ENCODE assay signal across 9 cellular contexts in the genomic region with DNA sequence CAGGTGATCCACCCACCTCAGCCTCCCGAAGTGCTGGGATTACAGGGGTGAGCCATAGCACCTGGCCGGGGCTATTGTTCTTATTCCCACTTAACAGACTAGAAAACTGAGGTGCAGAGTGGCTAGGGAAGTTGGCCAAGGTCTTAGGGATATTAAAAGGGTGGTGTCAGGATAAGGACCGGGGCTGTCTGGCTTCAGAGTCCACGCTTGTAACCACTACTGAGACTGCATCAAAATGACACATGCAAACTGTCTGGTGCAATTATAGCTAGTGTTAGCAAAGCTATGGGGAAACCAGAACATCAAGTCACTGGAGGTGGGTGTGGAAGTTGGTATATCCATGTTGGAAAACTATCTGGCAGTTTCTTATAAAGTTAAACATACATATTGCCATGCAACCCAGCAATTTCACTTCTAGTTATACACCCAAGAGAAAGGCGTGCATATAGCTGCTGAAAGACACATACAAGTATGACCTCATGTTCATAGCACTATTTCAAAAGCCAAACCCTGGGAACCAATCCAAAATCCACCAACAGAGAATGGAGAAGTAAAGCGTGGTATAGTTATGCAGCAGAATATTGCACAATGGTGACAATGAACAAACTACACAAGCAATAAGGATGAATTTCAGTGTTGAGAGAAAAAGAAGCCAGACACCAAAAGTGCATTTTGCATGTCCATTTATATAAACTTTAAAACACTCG. TPM values are rescaled to one million over a fixed set of nuclear protein-coding genes. Genes with fewer than 3 reads are reported as not detected.
A peak's percentile ranks its signal among the peaks of the same experiment; 100 is the strongest.
DNase-seq lines count a peak whose midpoint lies in the region; ATAC-seq lines count a peak whose summit lies in the region.
"Had no signal": no experiment of that assay in that cellular context is flagged by ENCODE, and none has a peak within 500 bp of the region (broad histone marks: within the 10 kb centered on the region; RNA-seq: fewer than 3 reads in every experiment).

No MANE protein-coding gene starts in this region.

- H3K4me1 Mint-ChIP-seq in activated T-helper 1 cell treated with anti-CD3 and anti-CD28 coated beads, Interleukin-12 subunit alpha, Interleukin-12 subunit beta, Interleukin-2, Interleukin-4 antibody, amounts not matched to agents 30 ng/mL and 10 ng/mL and 1 ng/mL, durations not matched to agents 14 hours and 24 hours and 36 hours (ENCODE audit: low read depth): peaks cover 33% of the 10 kb centered on the region
- H3K4me1 Mint-ChIP-seq in activated T-cell treated with anti-CD3 and anti-CD28 coated beads, Interleukin-2, amount 50 U/mL, for 24 hours (ENCODE audit: low read depth): peaks cover 32% of the 10 kb centered on the region

- no peaks in the 10 kb centered on the region for H3K36me3 Mint-ChIP-seq in activated T-helper 1 cell treated with anti-CD3 and anti-CD28 coated beads, Interleukin-12 subunit alpha, Interleukin-12 subunit beta, Interleukin-2, Interleukin-4 antibody, amounts not matched to agents 30 ng/mL and 10 ng/mL and 1 ng/mL, durations not matched to agents 14 hours and 24 hours and 36 hours (ENCODE audit: low read depth)
- peaks cover 2% of the 10 kb centered on the region for H3K36me3 Mint-ChIP-seq in activated T-cell treated with anti-CD3 and anti-CD28 coated beads, Interleukin-2, amount 50 U/mL, for 24 hours (ENCODE audit: low read depth)

- H3K36me3 ChIP-seq in esophagus (ENCODE audit: control insufficient read depth in 2 of 2, insufficient read depth in 2 of 2, low read length in 1 of 2): no peaks in the 10 kb centered on the region

- peaks cover 10% of the 10 kb centered on the region for H3K9me3 Mint-ChIP-seq in activated T-helper 1 cell treated with anti-CD3 and anti-CD28 coated beads, Interleukin-12 subunit alpha, Interleukin-12 subunit beta, Interleukin-2, Interleukin-4 antibody, amounts not matched to agents 30 ng/mL and 10 ng/mL and 1 ng/mL, durations not matched to agents 14 hours and 24 hours and 36 hours
- peaks cover 19% of the 10 kb centered on the region for H3K9me3 Mint-ChIP-seq in activated T-cell treated with anti-CD3 and anti-CD28 coated beads, Interleukin-2, amount 50 U/mL, for 24 hours

- no peak for ATAC-seq in HG02759 (IDR thresholded peaks at IDR 0.05; ENCODE audit: unreplicated experiment)

- H3K27ac Mint-ChIP-seq in activated T-helper 1 cell treated with anti-CD3 and anti-CD28 coated beads, Interleukin-12 subunit alpha, Interleukin-12 subunit beta, Interleukin-2, Interleukin-4 antibody, amounts not matched to agents 30 ng/mL and 10 ng/mL and 1 ng/mL, durations not matched to agents 14 hours and 24 hours and 36 hours: no peak overlapping the region
- H3K27ac Mint-ChIP-seq in activated T-cell treated with anti-CD3 and anti-CD28 coated beads, Interleukin-2, amount 50 U/mL, for 24 hours: no peak overlapping the region

- no peaks in the 10 kb centered on the region for H3K27me3 ChIP-seq in esophagus (ENCODE audit: control insufficient read depth in 1 of 2, insufficient read depth in 2 of 2, low read length in 2 of 2)

- DNase-seq in ELR (ENCODE audit: low read depth): peak; percentile 84
- DNase-seq in NOMO-1 treated with dmso at 0.1 percent for 144 hours (lab: John Stamatoyannopoulos, UW; ENCODE audit: unreplicated experiment): peak; percentile 69
- DNase-seq in pons (ENCODE audit: low spot score): peak; percentile 54
- DNase-seq in activated T-helper 1 cell treated with anti-CD3 and anti-CD28 coated beads, Interleukin-12 subunit alpha, Interleukin-12 subunit beta, Interleukin-2, Interleukin-4 antibody, amounts not matched to agents 30 ng/mL and 10 ng/mL and 1 ng/mL, durations not matched to agents 14 hours and 24 hours and 36 hours (ENCODE audit: low spot score): no peak
- DNase-seq in SW480 (ENCODE audit: low spot score): no peak
- no peak for DNase-seq in activated T-cell treated with anti-CD3 and anti-CD28 coated beads, Interleukin-2, amount 50 U/mL, for 24 hours
- DNase-seq: effector CD4-positive, alpha-beta T cell had no signal

- H3K27me3 Mint-ChIP-seq in activated T-helper 1 cell treated with anti-CD3 and anti-CD28 coated beads, Interleukin-12 subunit alpha, Interleukin-12 subunit beta, Interleukin-2, Interleukin-4 antibody, amounts not matched to agents 30 ng/mL and 10 ng/mL and 1 ng/mL, durations not matched to agents 14 hours and 24 hours and 36 hours (ENCODE audit: insufficient read depth): peaks cover 25% of the 10 kb centered on the region
- peaks cover 30% of the 10 kb centered on the region for H3K27me3 Mint-ChIP-seq in activated T-cell treated with anti-CD3 and anti-CD28 coated beads, Interleukin-2, amount 50 U/mL, for 24 hours

- intact Hi-C loops in activated T-helper 1 cell treated with anti-CD3 and anti-CD28 coated beads, Interleukin-12 subunit alpha, Interleukin-12 subunit beta, Interleukin-2, Interleukin-4 antibody, amounts not matched to agents 30 ng/mL and 10 ng/mL and 1 ng/mL, durations not matched to agents 14 hours and 24 hours and 36 hours (cut with micrococcal nuclease): loop anchor here (5.0 kb wide), 4 partner anchors 168 to 483 kb away; no protein-coding TSS in a partner anchor

- H3K4me3 Mint-ChIP-seq in activated T-helper 1 cell treated with anti-CD3 and anti-CD28 coated beads, Interleukin-12 subunit alpha, Interleukin-12 subunit beta, Interleukin-2, Interleukin-4 antibody, amounts not matched to agents 30 ng/mL and 10 ng/mL and 1 ng/mL, durations not matched to agents 14 hours and 24 hours and 36 hours: no peak overlapping the region
- H3K4me3 Mint-ChIP-seq in activated T-cell treated with anti-CD3 and anti-CD28 coated beads, Interleukin-2, amount 50 U/mL, for 24 hours: no peak overlapping the region

- H3K4me3 ChIP-seq in esophagus (ENCODE audit: low read depth in 1 of 2, low read length in 2 of 2): no peak overlapping the region

- 44 to 55% methylated on average over 7 of the region's 7 CpGs for WGBS in esophagus, 2 donors

- H3K27ac ChIP-seq in esophagus (ENCODE audit: low read depth in 2 of 2, low read length in 1 of 2): peak overlapping the region; percentile 82 to 84

- H3K9me3 ChIP-seq in esophagus (ENCODE audit: control insufficient read depth in 2 of 2, insufficient read depth in 1 of 2, low read depth in 1 of 2, low read length in 1 of 2): no peaks in the 10 kb centered on the region

- peaks cover 7 to 8% of the 10 kb centered on the region in 2 donors for H3K4me1 ChIP-seq in esophagus (ENCODE audit: control insufficient read depth in 2 of 2, insufficient read depth in 2 of 2, low read length in 1 of 2)

RNA-seq across cellular contexts. Expression of gene EEPD1, which starts 33.9 kb away (rescaled TPM):
- 10 to 100 TPM in 1 of 2 donors, 1 to 10 TPM in 1; 5.5 to 14.5 TPM for polyA plus RNA-seq in esophagus
- total RNA-seq in activated T-helper 1 cell treated with anti-CD3 and anti-CD28 coated beads, Interleukin-12 subunit alpha, Interleukin-12 subunit beta, Interleukin-2, Interleukin-4 antibody, amounts not matched to agents 30 ng/mL and 10 ng/mL and 1 ng/mL, durations not matched to agents 14 hours and 24 hours and 36 hours: 0.91 and 1.5 TPM in 2 replicates

Comparison
In these comparisons a context has a peak if more than half of its experiments do, and no peak if none do; other contexts are left out.
1. DNase-seq: peak in ELR (single experiment), NOMO-1 treated with dmso at 0.1 percent for 144 hours (single experiment) and pons (single experiment); none in activated T-helper 1 cell treated with anti-CD3 and anti-CD28 coated beads, Interleukin-12 subunit alpha, Interleukin-12 subunit beta, Interleukin-2, Interleukin-4 antibody, amounts not matched to agents 30 ng/mL and 10 ng/mL and 1 ng/mL, durations not matched to agents 14 hours and 24 hours and 36 hours (single experiment), SW480 (single experiment) and activated T-cell treated with anti-CD3 and anti-CD28 coated beads, Interleukin-2, amount 50 U/mL, for 24 hours (single experiment).